19 cellular contexts compared by ENCODE assay signal in the genomic region with DNA sequence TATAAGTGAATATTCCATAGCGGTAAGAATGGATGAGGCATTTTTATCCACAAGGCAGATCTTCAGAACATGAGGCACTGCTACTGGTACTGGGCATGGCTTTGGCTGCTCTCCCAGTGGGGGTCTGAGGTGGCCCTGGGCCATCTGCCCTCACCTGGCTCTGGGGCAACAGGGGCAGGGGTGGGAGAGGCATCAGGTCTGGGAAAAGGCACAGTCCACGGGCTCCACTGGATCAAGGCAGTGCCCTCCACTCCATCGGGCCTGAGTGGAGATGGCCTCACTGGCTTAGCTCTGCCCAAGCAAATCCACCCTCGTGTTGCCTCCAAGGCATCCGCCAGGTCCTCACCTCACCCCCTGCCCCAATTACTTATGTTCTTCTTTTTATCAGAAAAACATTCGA. TPM values are rescaled to one million over a fixed set of nuclear protein-coding genes. Genes with fewer than 3 reads are reported as not detected.
A peak's percentile ranks its signal among the peaks of the same experiment; 100 is the strongest.
DNase-seq lines count a peak whose midpoint lies in the region; ATAC-seq and TF ChIP-seq lines count a peak whose summit lies in the region.
"Had no signal": no experiment of that assay in that cellular context is flagged by ENCODE, and none has a peak within 500 bp of the region (broad histone marks: within the 10 kb centered on the region; RNA-seq: fewer than 3 reads in every experiment).

No MANE protein-coding gene starts in this region.

- H3K36me3 ChIP-seq in H7 (replicated peaks; ENCODE audit: control insufficient read depth, insufficient read depth, low read length) = no peaks in the 10 kb centered on the region
- no peaks in the 10 kb centered on the region for H3K36me3 ChIP-seq in RWPE2 (ENCODE audit: low read depth)
- H3K36me3 ChIP-seq: brain microvascular endothelial cell, tibial artery had no signal

- H3K27me3 ChIP-seq in H7 (ENCODE audit: control insufficient read depth, insufficient read depth, low read length) (no peaks in the 10 kb centered on the region; the same call in 1 of the 2 replicates), RWPE2 (ENCODE audit: insufficient read depth, poor library complexity, severe bottlenecking) (peaks cover 51% of the 10 kb centered on the region)

- ATAC-seq in RWPE2 (ENCODE audit: low read depth) = no peak
- ATAC-seq in left lobe of liver = no peak
- ATAC-seq in HG03175 (IDR thresholded peaks at IDR 0.05; ENCODE audit: unreplicated experiment) = no peak
- ATAC-seq: activated naive CD8-positive, alpha-beta T cell treated with anti-CD3 and anti-CD28 coated beads, Interleukin-2, amount 50 U/mL, for 24 hours had no signal

- peak; percentile 22 for DNase-seq in H7
- peak; percentile 47 for DNase-seq in RWPE2 (ENCODE audit: low spot score)
- DNase-seq in left lobe of liver (ENCODE audit: low spot score) = peak; percentile 40
- DNase-seq in stimulated activated CD8-positive, alpha-beta memory T cell treated with anti-CD3 and anti-CD28 coated beads, Interleukin-4, amount 100 ng/mL, for 48 hours = peak; percentile 10
- DNase-seq in NCI-H1436 treated with DMSO at 0.1 percent for 48 hours (lab: John Stamatoyannopoulos, UW) = no peak
- no peak for DNase-seq in ACHN
- DNase-seq: activated CD4-positive, alpha-beta T cell treated with anti-CD3 and anti-CD28 coated beads for 4 hours; activated naive CD8-positive, alpha-beta T cell treated with anti-CD3 and anti-CD28 coated beads, Interleukin-2, amount 50 U/mL, for 24 hours; AML-193; brain microvascular endothelial cell; DMS79 treated with DMSO at 0.1 percent for 48 hours; KG1; NCI-H1048; NCI-H524 treated with DMSO at 0.1 percent for 48 hours; stimulated activated naive CD4-positive, alpha-beta T cell treated with Interleukin-2 at 50 U/mL for 16 hours had no signal

- H3K4me3 ChIP-seq in H7 (ENCODE audit: insufficient read depth, low read depth, low read length) (no peak overlapping the region), RWPE2 (ENCODE audit: severe bottlenecking) (no peak overlapping the region)
- H3K4me3 ChIP-seq: lung, tibial artery had no signal

- no peak for TF ChIP-seq CTCF in RWPE2 (IDR thresholded peaks at IDR 0.05; ENCODE audit: poor library complexity, severe bottlenecking)

- in situ Hi-C loops in ACHN (cut with HindIII; ENCODE audit: low pct_ligation_motif_present, low pct_unique_long_range_greater_than_20kb, low sequenced_read_pairs) = no loop called here

- H3K27ac ChIP-seq in RWPE2 (ENCODE audit: poor library complexity, severe bottlenecking) = no peak overlapping the region
- H3K27ac ChIP-seq: brain microvascular endothelial cell, tibial artery had no signal

- no peaks in the 10 kb centered on the region for H3K9me3 ChIP-seq in RWPE2 (ENCODE audit: severe bottlenecking)
- H3K9me3 ChIP-seq: tibial artery had no signal

- H3K4me1 ChIP-seq in RWPE2 (ENCODE audit: insufficient read depth, poor library complexity, severe bottlenecking) = no peaks in the 10 kb centered on the region
- H3K4me1 ChIP-seq: tibial artery had no signal

RNA-seq across cellular contexts. Expression of a gene that starts 10.9 kb away (rescaled TPM):
- 4.9 and 5.7 TPM in 2 replicates for total RNA-seq in H7 (2014; rRNA removed; shearing (Covaris generic))
- total RNA-seq in left lobe of liver = 1.6 TPM
- total RNA-seq: myocyte had no signal

Comparison
In these comparisons a context has a peak if more than half of its experiments do, and no peak if none do; other contexts are left out.
1. DNase-seq: peak in H7 (single experiment), RWPE2 (single experiment), left lobe of liver (single experiment) and stimulated activated CD8-positive, alpha-beta memory T cell treated with anti-CD3 and anti-CD28 coated beads, Interleukin-4, amount 100 ng/mL, for 48 hours (single experiment); none in NCI-H1436 treated with DMSO at 0.1 percent for 48 hours (single experiment) and ACHN (single experiment).